8 cellular contexts compared by ENCODE assay signal in genomic region chr1:27858072-27858948, GRCh38. TPM values are rescaled to one million over a fixed set of nuclear protein-coding genes. Genes with fewer than 3 reads are reported as not detected.
DNase-seq lines count a peak whose midpoint lies in the region; ATAC-seq and TF ChIP-seq lines count a peak whose summit lies in the region.

No MANE protein-coding gene starts in this region.

- DNase-seq in GM06990 (ENCODE audit: extremely low read depth, insufficient read length) (peak; percentile 64), NCI-H526 treated with DMSO at 0.1 percent for 48 hours (lab: John Stamatoyannopoulos, UW) (peak; percentile 46), lower leg skin (ENCODE audit: low spot score in 2 of 2) (peak; percentile 81 to 96)
- DNase-seq in activated CD4-positive, alpha-beta T cell treated with anti-CD3 and anti-CD28 coated beads, Interleukin-2, amount 50 U/mL, for 1 hour = peak; percentile 86
- peak; percentile 71 to 74 (median 74) for DNase-seq in stimulated activated CD4-positive, alpha-beta T cell treated with anti-CD3 and anti-CD28 coated beads, TNF-alpha, amount 100 ng/mL, for 4 hours (ENCODE audit: low read depth in 3 of 3)

- H3K4me1 Mint-ChIP-seq in dendritic cell treated with granulocyte-macrophage colony-stimulating factor and Interleukin-4, amounts not matched to agents 40 ng/mL and 50 ng/mL, for 4 days (ENCODE audit: low read depth) = peaks cover 54% of the 10 kb centered on the region

- WGBS in lower leg skin, 2 donors = 33 to 37% methylated on average over 10 of the region's 10 CpGs

- intact Hi-C loops in dendritic cell treated with granulocyte-macrophage colony-stimulating factor and Interleukin-4, amounts not matched to agents 40 ng/mL and 50 ng/mL, for 4 days (cut with micrococcal nuclease) = loop anchor here (2.0 to 10.0 kb wide), 3 partner anchors 14 to 226 kb away; partner anchors contain the start of genes EYA3 and THEMIS2
- intact Hi-C loops in lower leg skin (cut with DNase I; ENCODE audit: low total_unique reads) = loop anchor here (10.0 kb wide), 1 partner anchor 116 kb away; no protein-coding TSS in a partner anchor

- H3K36me3 Mint-ChIP-seq in dendritic cell treated with granulocyte-macrophage colony-stimulating factor and Interleukin-4, amounts not matched to agents 40 ng/mL and 50 ng/mL, for 4 days (ENCODE audit: low read depth) = no peaks in the 10 kb centered on the region

- TF ChIP-seq POLR2A in lower leg skin (IDR thresholded peaks at IDR 0.05) = no peak

- TF ChIP-seq CTCF in GM06990 (IDR thresholded peaks at IDR 0.05; ENCODE audit: insufficient read depth, low read length, poor library complexity, severe bottlenecking) (peak; percentile 99), lower leg skin (IDR thresholded peaks at IDR 0.05) (peak in 1 of 3 donors; percentile 77)

- H3K4me3 ChIP-seq in GM06990 (replicated peaks; ENCODE audit: low read depth, low read length) (no peak overlapping the region), lower leg skin (ENCODE audit: low read depth, poor library complexity, severe bottlenecking) (no peak overlapping the region)

- H3K4me3 Mint-ChIP-seq in dendritic cell treated with granulocyte-macrophage colony-stimulating factor and Interleukin-4, amounts not matched to agents 40 ng/mL and 50 ng/mL, for 4 days = peak overlapping the region; percentile 60

- no peaks in the 10 kb centered on the region for H3K36me3 ChIP-seq in GM06990 (ENCODE audit: control insufficient read depth, insufficient read depth, low read length)

- ATAC-seq in HG03432 (IDR thresholded peaks at IDR 0.05; ENCODE audit: unreplicated experiment) (peak; percentile 62), HG02970 (IDR thresholded peaks at IDR 0.05; ENCODE audit: low FRiP score, unreplicated experiment) (no peak)

- no peaks in the 10 kb centered on the region for H3K9me3 Mint-ChIP-seq in dendritic cell treated with granulocyte-macrophage colony-stimulating factor and Interleukin-4, amounts not matched to agents 40 ng/mL and 50 ng/mL, for 4 days

- H3K27me3 ChIP-seq in GM06990 (replicated peaks; ENCODE audit: control insufficient read depth, insufficient read depth, low read length) = no peaks in the 10 kb centered on the region

- peak overlapping the region; percentile 88 for H3K27ac Mint-ChIP-seq in dendritic cell treated with granulocyte-macrophage colony-stimulating factor and Interleukin-4, amounts not matched to agents 40 ng/mL and 50 ng/mL, for 4 days

- no peaks in the 10 kb centered on the region for H3K27me3 Mint-ChIP-seq in dendritic cell treated with granulocyte-macrophage colony-stimulating factor and Interleukin-4, amounts not matched to agents 40 ng/mL and 50 ng/mL, for 4 days

RNA-seq across cellular contexts. Expression of gene THEMIS2, which starts 14.0 kb away (rescaled TPM):
- total RNA-seq in lower leg skin = 10 to 100 TPM in 2 of 4 donors, 1 to 10 TPM in 2; 5.1 to 12.6 (median 8.9) TPM

RNA-seq across cellular contexts. Expression of gene PPP1R8, which starts 27.7 kb away (rescaled TPM):
- 10 to 100 TPM; 25.1 to 49.1 (median 42.0) TPM for total RNA-seq in lower leg skin

RNA-seq across cellular contexts. Expression of gene RPA2, which starts 56.1 kb away (rescaled TPM):
- 10 to 100 TPM; 24.9 to 35.8 (median 32.4) TPM for total RNA-seq in lower leg skin
